15 cellular contexts compared by ENCODE assay signal in genomic region chr4:181957088-181957487, GRCh38.
A peak's percentile ranks its signal among the peaks of the same experiment; 100 is the strongest.
DNase-seq lines count a peak whose midpoint lies in the region; ATAC-seq, FAIRE-seq and TF ChIP-seq lines count a peak whose summit lies in the region.
"Had no signal": no experiment of that assay in that cellular context is flagged by ENCODE, and none has a peak within 500 bp of the region (broad histone marks: within the 10 kb centered on the region; RNA-seq: fewer than 3 reads in every experiment).

No MANE protein-coding gene starts in this region.

- no peak overlapping the region for H3K18ac ChIP-seq in mesenchymal stem cell (ENCODE audit: low read depth in 1 of 2, low read length in 2 of 2)

- peak overlapping the region; percentile 52 for H3K4me2 ChIP-seq in mesenchymal stem cell (ENCODE audit: low read length, poor library complexity, severe bottlenecking)

- no peak overlapping the region for H2AFZ ChIP-seq in mesenchymal stem cell (ENCODE audit: low read depth, low read length)

- H3K4me1 Mint-ChIP-seq in Caco-2 (ENCODE audit: low read depth, unreplicated experiment), result no peaks in the 10 kb centered on the region
- H3K4me1 Mint-ChIP-seq in activated CD4-positive, alpha-beta T cell treated with anti-CD3 and anti-CD28 coated beads for 36 hours, result no peaks in the 10 kb centered on the region
- H3K4me1 Mint-ChIP-seq: natural killer cell had no signal

- H2BK5ac ChIP-seq in mesenchymal stem cell (ENCODE audit: low read depth, low read length, poor library complexity, severe bottlenecking), result no peak overlapping the region

- POLR2A ChIA-PET in AG04450 (lab: Yijun Ruan, JAX) (no interaction called here), Caco-2 (lab: Charles Lee) (no interaction called here)
- POLR2A ChIA-PET in activated CD4-positive, alpha-beta T cell treated with anti-CD3 and anti-CD28 coated beads for 36 hours (lab: Charles Lee), result no interaction called here

- no peak for ATAC-seq in HG03159 (IDR thresholded peaks at IDR 0.05; ENCODE audit: unreplicated experiment)
- ATAC-seq in activated CD4-positive, alpha-beta T cell treated with anti-CD3 and anti-CD28 coated beads for 36 hours, result no peak
- ATAC-seq: natural killer cell, PC-3 had no signal

- no peak overlapping the region for H3K23ac ChIP-seq in mesenchymal stem cell (ENCODE audit: low read length in 2 of 2)

- H2AK5ac ChIP-seq in mesenchymal stem cell (ENCODE audit: low read length, severe bottlenecking), result peak overlapping the region; percentile 81

- H3K4me3 Mint-ChIP-seq in Caco-2 (ENCODE audit: unreplicated experiment), result no peak overlapping the region
- H3K4me3 Mint-ChIP-seq in activated CD4-positive, alpha-beta T cell treated with anti-CD3 and anti-CD28 coated beads for 36 hours, result no peak overlapping the region
- H3K4me3 Mint-ChIP-seq: natural killer cell had no signal

- TF ChIP-seq CTCF in AG04450 (IDR thresholded peaks at IDR 0.05; ENCODE audit: low read depth, low read length) (no peak), bronchial epithelial cell (IDR thresholded peaks at IDR 0.05; ENCODE audit: insufficient read depth, low read length, severe bottlenecking) (no peak), Caco-2 (IDR thresholded peaks at IDR 0.05; ENCODE audit: insufficient read depth in 1 of 2, low read depth in 1 of 2, low read length in 1 of 2, severe bottlenecking in 1 of 2, unreplicated experiment in 1 of 2) (no peak)

- no peak overlapping the region for H3K14ac ChIP-seq in mesenchymal stem cell (ENCODE audit: low read length in 2 of 2)

- intact Hi-C loops in Caco-2 (cut with micrococcal nuclease; ENCODE audit: unreplicated experiment), result no loop called here
- intact Hi-C loops in activated CD4-positive, alpha-beta T cell treated with anti-CD3 and anti-CD28 coated beads for 36 hours (cut with DNase I, micrococcal nuclease), result no loop called here

- H3K36me3 Mint-ChIP-seq in Caco-2 (ENCODE audit: insufficient read depth, unreplicated experiment), result no peaks in the 10 kb centered on the region
- H3K36me3 Mint-ChIP-seq in activated CD4-positive, alpha-beta T cell treated with anti-CD3 and anti-CD28 coated beads for 36 hours (ENCODE audit: low read depth), result no peaks in the 10 kb centered on the region
- H3K36me3 Mint-ChIP-seq: natural killer cell had no signal

- H3K4me1 ChIP-seq in mesenchymal stem cell (ENCODE audit: control insufficient read depth, insufficient read depth, low read depth, low read length) (peaks cover 3% of the 10 kb centered on the region), Caco-2 (no peaks in the 10 kb centered on the region)

- peak; percentile 95 for FAIRE-seq in HTR-8/SVneo (lab: Jason Lieb, UNC)
- no peak for FAIRE-seq in bronchial epithelial cell (lab: Jason Lieb, UNC)

- no peak overlapping the region for H2BK15ac ChIP-seq in mesenchymal stem cell (ENCODE audit: low read depth, poor library complexity, severe bottlenecking)

- H3K36me3 ChIP-seq in bronchial epithelial cell (ENCODE audit: control insufficient read depth, insufficient read depth, low read length) (no peaks in the 10 kb centered on the region), mesenchymal stem cell (ENCODE audit: control insufficient read depth in 1 of 2, insufficient read depth in 2 of 2, low read depth in 1 of 2, low read length in 2 of 2) (no peaks in the 10 kb centered on the region), Caco-2 (ENCODE audit: control insufficient read depth, insufficient read depth, low read length) (no peaks in the 10 kb centered on the region)
- H3K36me3 ChIP-seq: BE2C, thoracic aorta had no signal

- H3K27me3 Mint-ChIP-seq in Caco-2 (ENCODE audit: insufficient read depth, unreplicated experiment), result peaks cover 3% of the 10 kb centered on the region
- H3K27me3 Mint-ChIP-seq in activated CD4-positive, alpha-beta T cell treated with anti-CD3 and anti-CD28 coated beads for 36 hours, result no peaks in the 10 kb centered on the region

- no peak overlapping the region for H4K8ac ChIP-seq in mesenchymal stem cell (ENCODE audit: low read length)

- H2BK12ac ChIP-seq in mesenchymal stem cell (ENCODE audit: low read length in 2 of 2), result no peak overlapping the region

- BruUV-seq in Caco-2 (replicated peaks; lab: Mats Ljungman, UMichigan), result no TSS peak

- no peaks in the 10 kb centered on the region for H3K79me1 ChIP-seq in mesenchymal stem cell (replicated peaks; ENCODE audit: low read length, poor library complexity, severe bottlenecking)

- no peak overlapping the region for H3K27ac Mint-ChIP-seq in Caco-2 (ENCODE audit: unreplicated experiment)
- H3K27ac Mint-ChIP-seq in activated CD4-positive, alpha-beta T cell treated with anti-CD3 and anti-CD28 coated beads for 36 hours, result no peak overlapping the region
- H3K27ac Mint-ChIP-seq: activated T-helper 2 cell treated with anti-CD3 and anti-CD28 coated beads, Interferon-gamma antibody, Interleukin-2, Interleukin-4, amounts not matched to agents 10 μg/mL and 5 μg/mL and 100 μg/mL, durations not matched to agents 14 hours and 24 hours and 36 hours; natural killer cell had no signal

- H2BK120ac ChIP-seq in mesenchymal stem cell (ENCODE audit: low read depth, low read length), result no peak overlapping the region

- no peaks in the 10 kb centered on the region for H3K9me3 Mint-ChIP-seq in Caco-2 (ENCODE audit: unreplicated experiment)
- no peaks in the 10 kb centered on the region for H3K9me3 Mint-ChIP-seq in activated CD4-positive, alpha-beta T cell treated with anti-CD3 and anti-CD28 coated beads for 36 hours (ENCODE audit: low read depth)

- H3K4ac ChIP-seq in mesenchymal stem cell (ENCODE audit: low read depth in 1 of 2, low read length in 2 of 2), result no peak overlapping the region

- no peaks in the 10 kb centered on the region for H3K27me3 ChIP-seq in AG04450 (ENCODE audit: control insufficient read depth, insufficient read depth, low read length)
- no peaks in the 10 kb centered on the region for H3K27me3 ChIP-seq in bronchial epithelial cell (ENCODE audit: control insufficient read depth, insufficient read depth, low read length)
- no peaks in the 10 kb centered on the region for H3K27me3 ChIP-seq in mesenchymal stem cell (ENCODE audit: control insufficient read depth in 1 of 2, insufficient read depth in 1 of 2, low read length in 2 of 2)
- no peaks in the 10 kb centered on the region for H3K27me3 ChIP-seq in Caco-2 (replicated peaks; ENCODE audit: control insufficient read depth, insufficient read depth, low read length)
- H3K27me3 ChIP-seq: BE2C had no signal

- H4K91ac ChIP-seq in mesenchymal stem cell (ENCODE audit: low read length), result no peak overlapping the region

- H3K9me3 ChIP-seq in AG04450 (ENCODE audit: control insufficient read depth, insufficient read depth, low read length) (no peaks in the 10 kb centered on the region), mesenchymal stem cell (ENCODE audit: control insufficient read depth, low read length) (no peaks in the 10 kb centered on the region), Caco-2 (no peaks in the 10 kb centered on the region)
- H3K9me3 ChIP-seq: BE2C, thoracic aorta had no signal

- H3K27ac ChIP-seq in AG04450 (ENCODE audit: low read depth, low read length), result no peak overlapping the region
- H3K27ac ChIP-seq in mesenchymal stem cell (ENCODE audit: low read length, poor library complexity, severe bottlenecking), result peak overlapping the region; percentile 96
- H3K27ac ChIP-seq: thoracic aorta had no signal

- DNase-seq in AG04450 (ENCODE audit: low read depth, low spot score) (peak; percentile 34), HTR-8/SVneo (ENCODE audit: insufficient read length, low spot score) (peak; percentile 33), bronchial epithelial cell (ENCODE audit: low read depth) (peak; percentile 17), mesenchymal stem cell (peak; percentile 5), activated T-cell treated with anti-CD3 and anti-CD28 coated beads for 4 hours (no peak), Caco-2 (no peak)
- DNase-seq in activated CD4-positive, alpha-beta T cell treated with anti-CD3 and anti-CD28 coated beads for 36 hours, result no peak
- DNase-seq: BE2C, cortex of kidney, natural killer cell, NCI-H1694, PC-3 had no signal

- CTCF ChIA-PET in AG04450 (lab: Charles Lee) (no interaction called here), Caco-2 (lab: Charles Lee) (no interaction called here)
- CTCF ChIA-PET in activated CD4-positive, alpha-beta T cell treated with anti-CD3 and anti-CD28 coated beads for 36 hours (lab: Charles Lee), result no interaction called here

- H3K9ac ChIP-seq in mesenchymal stem cell (ENCODE audit: low read length), result no peak overlapping the region

- 56% methylated on average over 7 of the region's 8 CpGs for WGBS in mesenchymal stem cell

- H3K4me3 ChIP-seq in AG04450 (ENCODE audit: low read depth, low read length), result no peak overlapping the region
- H3K4me3 ChIP-seq in bronchial epithelial cell (ENCODE audit: low read depth, low read length), result no peak overlapping the region
- no peak overlapping the region for H3K4me3 ChIP-seq in mesenchymal stem cell (ENCODE audit: insufficient read depth in 1 of 2, low read depth in 1 of 2, low read length in 2 of 2)
- no peak overlapping the region for H3K4me3 ChIP-seq in Caco-2 (ENCODE audit: low read depth, low read length)
- H3K4me3 ChIP-seq: thoracic aorta had no signal

Comparison
In these comparisons a context has a peak if more than half of its experiments do, and no peak if none do; other contexts are left out.
1. DNase-seq: peak in AG04450 (single experiment), HTR-8/SVneo (single experiment), bronchial epithelial cell (single experiment) and mesenchymal stem cell (single experiment); none in activated T-cell treated with anti-CD3 and anti-CD28 coated beads for 4 hours (single experiment), Caco-2 (0 of 2) and activated CD4-positive, alpha-beta T cell treated with anti-CD3 and anti-CD28 coated beads for 36 hours (single experiment).